ENCODE assay signal across 1 cellular context in the genomic region with DNA sequence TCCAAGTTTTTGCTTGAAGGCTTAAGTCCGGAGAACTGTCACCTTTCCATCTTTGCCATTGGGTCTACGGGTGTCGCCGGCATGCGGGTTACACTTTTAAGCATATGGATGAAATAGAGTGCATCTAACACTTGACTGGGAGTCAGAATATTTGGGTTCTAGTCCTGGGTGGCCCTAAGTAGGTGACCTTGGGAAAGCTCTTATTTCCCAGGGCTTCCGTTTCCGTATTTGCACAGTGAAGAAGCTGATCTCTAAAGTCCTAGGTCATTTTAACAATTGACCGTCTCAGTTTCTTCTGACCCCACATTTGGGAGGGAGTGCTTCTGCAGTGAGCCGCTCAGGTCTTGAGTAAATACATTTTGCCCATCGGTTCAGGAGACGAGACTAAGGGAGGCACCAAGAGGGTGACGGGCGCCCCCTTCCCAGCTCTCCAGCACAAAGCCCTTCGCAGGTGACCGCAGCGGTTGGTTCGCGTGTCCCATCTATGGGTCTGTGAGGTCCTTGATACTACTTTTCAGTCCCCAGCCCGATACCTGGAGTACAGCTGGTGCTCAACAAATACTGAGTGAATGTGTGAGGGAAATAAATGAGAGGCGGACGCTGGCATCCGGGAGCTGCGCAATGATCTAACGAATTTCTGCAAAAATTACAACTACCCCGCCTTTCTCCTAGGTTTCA.
TF ChIP-seq lines count a peak whose summit lies in the region.

No MANE protein-coding gene starts in this region.

TF ChIP-seq in GM23338, 12 proteins besides CTCF, POLR2A, EP300 and RAD21 (continued from another document):
- TF ChIP-seq, protein P1, sequence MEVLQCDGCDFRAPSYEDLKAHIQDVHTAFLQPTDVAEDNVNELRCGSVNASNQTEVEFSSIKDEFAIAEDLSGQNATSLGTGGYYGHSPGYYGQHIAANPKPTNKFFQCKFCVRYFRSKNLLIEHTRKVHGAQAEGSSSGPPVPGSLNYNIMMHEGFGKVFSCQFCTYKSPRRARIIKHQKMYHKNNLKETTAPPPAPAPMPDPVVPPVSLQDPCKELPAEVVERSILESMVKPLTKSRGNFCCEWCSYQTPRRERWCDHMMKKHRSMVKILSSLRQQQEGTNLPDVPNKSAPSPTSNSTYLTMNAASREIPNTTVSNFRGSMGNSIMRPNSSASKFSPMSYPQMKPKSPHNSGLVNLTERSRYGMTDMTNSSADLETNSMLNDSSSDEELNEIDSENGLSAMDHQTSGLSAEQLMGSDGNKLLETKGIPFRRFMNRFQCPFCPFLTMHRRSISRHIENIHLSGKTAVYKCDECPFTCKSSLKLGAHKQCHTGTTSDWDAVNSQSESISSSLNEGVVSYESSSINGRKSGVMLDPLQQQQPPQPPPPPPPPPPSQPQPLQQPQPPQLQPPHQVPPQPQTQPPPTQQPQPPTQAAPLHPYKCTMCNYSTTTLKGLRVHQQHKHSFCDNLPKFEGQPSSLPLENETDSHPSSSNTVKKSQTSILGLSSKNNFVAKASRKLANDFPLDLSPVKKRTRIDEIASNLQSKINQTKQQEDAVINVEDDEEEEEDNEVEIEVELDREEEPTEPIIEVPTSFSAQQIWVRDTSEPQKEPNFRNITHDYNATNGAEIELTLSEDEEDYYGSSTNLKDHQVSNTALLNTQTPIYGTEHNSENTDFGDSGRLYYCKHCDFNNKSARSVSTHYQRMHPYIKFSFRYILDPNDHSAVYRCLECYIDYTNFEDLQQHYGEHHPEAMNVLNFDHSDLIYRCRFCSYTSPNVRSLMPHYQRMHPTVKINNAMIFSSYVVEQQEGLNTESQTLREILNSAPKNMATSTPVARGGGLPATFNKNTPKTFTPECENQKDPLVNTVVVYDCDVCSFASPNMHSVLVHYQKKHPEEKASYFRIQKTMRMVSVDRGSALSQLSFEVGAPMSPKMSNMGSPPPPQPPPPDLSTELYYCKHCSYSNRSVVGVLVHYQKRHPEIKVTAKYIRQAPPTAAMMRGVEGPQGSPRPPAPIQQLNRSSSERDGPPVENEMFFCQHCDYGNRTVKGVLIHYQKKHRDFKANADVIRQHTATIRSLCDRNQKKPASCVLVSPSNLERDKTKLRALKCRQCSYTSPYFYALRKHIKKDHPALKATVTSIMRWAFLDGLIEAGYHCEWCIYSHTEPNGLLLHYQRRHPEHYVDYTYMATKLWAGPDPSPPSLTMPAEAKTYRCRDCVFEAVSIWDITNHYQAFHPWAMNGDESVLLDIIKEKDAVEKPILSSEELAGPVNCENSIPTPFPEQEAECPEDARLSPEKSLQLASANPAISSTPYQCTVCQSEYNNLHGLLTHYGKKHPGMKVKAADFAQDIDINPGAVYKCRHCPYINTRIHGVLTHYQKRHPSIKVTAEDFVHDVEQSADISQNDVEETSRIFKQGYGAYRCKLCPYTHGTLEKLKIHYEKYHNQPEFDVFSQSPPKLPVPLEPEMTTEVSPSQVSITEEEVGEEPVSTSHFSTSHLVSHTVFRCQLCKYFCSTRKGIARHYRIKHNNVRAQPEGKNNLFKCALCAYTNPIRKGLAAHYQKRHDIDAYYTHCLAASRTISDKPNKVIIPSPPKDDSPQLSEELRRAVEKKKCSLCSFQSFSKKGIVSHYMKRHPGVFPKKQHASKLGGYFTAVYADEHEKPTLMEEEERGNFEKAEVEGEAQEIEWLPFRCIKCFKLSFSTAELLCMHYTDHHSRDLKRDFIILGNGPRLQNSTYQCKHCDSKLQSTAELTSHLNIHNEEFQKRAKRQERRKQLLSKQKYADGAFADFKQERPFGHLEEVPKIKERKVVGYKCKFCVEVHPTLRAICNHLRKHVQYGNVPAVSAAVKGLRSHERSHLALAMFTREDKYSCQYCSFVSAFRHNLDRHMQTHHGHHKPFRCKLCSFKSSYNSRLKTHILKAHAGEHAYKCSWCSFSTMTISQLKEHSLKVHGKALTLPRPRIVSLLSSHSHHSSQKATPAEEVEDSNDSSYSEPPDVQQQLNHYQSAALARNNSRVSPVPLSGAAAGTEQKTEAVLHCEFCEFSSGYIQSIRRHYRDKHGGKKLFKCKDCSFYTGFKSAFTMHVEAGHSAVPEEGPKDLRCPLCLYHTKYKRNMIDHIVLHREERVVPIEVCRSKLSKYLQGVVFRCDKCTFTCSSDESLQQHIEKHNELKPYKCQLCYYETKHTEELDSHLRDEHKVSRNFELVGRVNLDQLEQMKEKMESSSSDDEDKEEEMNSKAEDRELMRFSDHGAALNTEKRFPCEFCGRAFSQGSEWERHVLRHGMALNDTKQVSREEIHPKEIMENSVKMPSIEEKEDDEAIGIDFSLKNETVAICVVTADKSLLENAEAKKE (CRISPR knock-in tag; IDR thresholded peaks at IDR 0.05), result no peak
